In the genomic region with DNA sequence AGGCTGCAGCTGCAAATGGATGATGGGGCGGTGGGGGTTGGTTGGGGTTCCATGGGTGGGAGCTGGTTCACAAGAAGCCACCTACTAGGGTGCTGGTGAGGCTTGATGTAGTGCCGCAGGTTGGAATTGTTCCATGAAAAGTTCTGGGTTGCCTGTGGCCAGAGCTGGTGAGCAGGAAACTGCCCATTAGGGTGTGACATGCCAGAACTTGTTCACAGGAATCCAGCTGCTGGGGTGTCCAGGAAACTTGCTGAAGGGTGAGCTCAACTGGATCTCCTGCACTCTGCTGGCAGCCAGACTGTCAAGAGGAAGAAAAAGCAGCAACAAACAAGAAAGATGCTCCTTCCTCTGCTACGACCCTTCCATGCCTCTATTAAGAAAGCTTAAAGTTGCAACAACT, we compare ENCODE assay signal across 1 cellular context.
TF ChIP-seq lines count a peak whose summit lies in the region.

No MANE protein-coding gene starts in this region.

TF ChIP-seq in SK-N-SH treated with all-trans-retinoic acid at 6 μM for 48 hours, 23 proteins besides CTCF, POLR2A, EP300 and RAD21 (continued from another document):
- no peak for TF ChIP-seq CSRNP3 (CRISPR knock-in tag; IDR thresholded peaks at IDR 0.05)
- TF ChIP-seq TSHZ2 (CRISPR knock-in tag; IDR thresholded peaks at IDR 0.05) = no peak
